10 cellular contexts compared by ENCODE assay signal in the genomic region with DNA sequence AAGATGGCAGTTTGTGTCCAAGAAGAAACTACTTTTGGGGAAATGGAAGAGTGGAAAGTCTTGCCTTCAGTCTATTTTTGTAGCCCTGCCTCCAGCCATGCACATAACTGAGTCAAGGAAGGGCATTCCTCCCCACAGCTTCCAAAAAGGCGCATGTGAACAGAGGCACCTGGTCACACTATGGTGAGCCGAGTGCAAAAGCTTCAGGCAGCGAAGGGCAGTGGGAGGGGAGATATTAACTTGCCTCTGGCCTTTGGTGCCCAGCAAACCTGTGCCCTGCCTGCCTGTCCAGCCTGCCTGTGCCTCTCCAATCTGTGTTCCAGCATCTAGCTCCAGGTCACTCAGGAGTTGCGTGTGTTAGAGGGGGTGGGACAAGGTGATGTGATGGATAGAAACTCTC.
"Had no signal": no experiment of that assay in that cellular context is flagged by ENCODE, and none has a peak within 500 bp of the region (broad histone marks: within the 10 kb centered on the region; RNA-seq: fewer than 3 reads in every experiment).

No MANE protein-coding gene starts in this region.

- DNase-seq: activated CD4-positive, alpha-beta T cell treated with anti-CD3 and anti-CD28 coated beads, Interleukin-2, amount 50 U/mL, for 1 hour; effector CD4-positive, alpha-beta T cell; foreskin keratinocyte; head of caudate nucleus; left ventricle myocardium superior; small intestine; tibial artery had no signal

- H3K4me1 ChIP-seq: right atrium auricular region, SJSA1, tibial artery had no signal

- H3K9me3 ChIP-seq: SJSA1, tibial artery, vagina had no signal

- H3K27ac ChIP-seq: foreskin keratinocyte, right atrium auricular region, SJSA1, tibial artery, vagina had no signal

- H3K27me3 ChIP-seq: right atrium auricular region, SJSA1, vagina had no signal

- H3K36me3 ChIP-seq: right atrium auricular region, SJSA1, tibial artery, vagina had no signal

- H3K4me3 ChIP-seq: right atrium auricular region, SJSA1, tibial artery, vagina had no signal

- ATAC-seq: foreskin keratinocyte, left ventricle myocardium superior had no signal
